8 cellular contexts compared by ENCODE assay signal in the genomic region with DNA sequence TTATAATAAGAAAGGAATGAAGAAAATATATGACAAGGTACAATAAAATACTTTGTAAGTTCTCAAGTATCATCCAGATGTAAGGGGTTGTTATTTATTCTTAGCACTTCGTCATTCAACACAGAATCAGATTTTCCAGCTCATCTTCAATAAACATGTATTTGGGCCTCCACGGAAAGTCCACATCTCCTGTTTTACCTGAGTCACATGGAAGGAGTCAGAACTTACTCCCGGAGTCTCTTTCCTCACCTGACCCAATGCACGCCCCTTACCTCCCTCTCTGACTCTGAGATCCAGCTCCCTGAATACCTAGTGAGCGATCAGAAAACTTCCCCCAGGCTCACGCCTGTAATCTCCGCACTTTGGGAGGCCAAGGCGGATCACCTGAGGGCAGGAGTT. TPM values are rescaled to one million over a fixed set of nuclear protein-coding genes. Genes with fewer than 3 reads are reported as not detected.
DNase-seq lines count a peak whose midpoint lies in the region; ATAC-seq lines count a peak whose summit lies in the region.

No MANE protein-coding gene starts in this region.

- no peaks in the 10 kb centered on the region for H3K27me3 ChIP-seq in ACC112 (ENCODE audit: insufficient read depth, low read length)
- H3K27me3 ChIP-seq in naive thymus-derived CD4-positive, alpha-beta T cell (ENCODE audit: control insufficient read depth in 2 of 2, insufficient read depth in 2 of 2, low read length in 2 of 2): no peaks in the 10 kb centered on the region

- peaks cover 11% of the 10 kb centered on the region for H3K79me2 ChIP-seq in ACC112 (ENCODE audit: control insufficient read depth, insufficient read depth, low read length, unreplicated experiment)

- H3K9me3 Mint-ChIP-seq in naive thymus-derived CD4-positive, alpha-beta T cell: peaks cover 0 to 2% (median 0%) of the 10 kb centered on the region in 11 donors

- CTCF ChIA-PET in naive thymus-derived CD4-positive, alpha-beta T cell (lab: Charles Lee): interaction anchor here (0.9 to 2.0 kb wide), 3 partner anchors 11 to 63 kb away, joined by 3 to 9 read pairs (median 3); no protein-coding TSS in a partner anchor

- peaks cover 17% of the 10 kb centered on the region for H3K4me1 ChIP-seq in ACC112 (ENCODE audit: control insufficient read depth, insufficient read depth, low read length, unreplicated experiment)
- H3K4me1 ChIP-seq in naive thymus-derived CD4-positive, alpha-beta T cell (ENCODE audit: control insufficient read depth in 2 of 2, insufficient read depth in 2 of 2, low read length in 2 of 2): peaks cover 39 to 50% of the 10 kb centered on the region in 2 donors

- H3K9me3 ChIP-seq in naive thymus-derived CD4-positive, alpha-beta T cell (ENCODE audit: control insufficient read depth in 2 of 3, low read length in 3 of 3): no peaks in the 10 kb centered on the region

- H3K4me3 ChIP-seq in ACC112 (ENCODE audit: low read depth, low read length): peak overlapping the region; percentile 79
- H3K4me3 ChIP-seq in Jurkat, Clone E6-1 (ENCODE audit: low read length): peak overlapping the region; percentile 88
- H3K4me3 ChIP-seq in naive thymus-derived CD4-positive, alpha-beta T cell (ENCODE audit: low read length): peak overlapping the region; percentile 68

- H3K27ac ChIP-seq in ACC112 (ENCODE audit: low read depth, low read length) (peak overlapping the region; percentile 92), caudate nucleus (ENCODE audit: low read depth, low read length) (peak overlapping the region; percentile 100)
- H3K27ac ChIP-seq in naive thymus-derived CD4-positive, alpha-beta T cell (ENCODE audit: low read depth, low read length): peak overlapping the region; percentile 97

- H3K4me3 Mint-ChIP-seq in naive thymus-derived CD4-positive, alpha-beta T cell: peak overlapping the region; percentile 86 to 99 (median 95)

- H3K27ac Mint-ChIP-seq in naive thymus-derived CD4-positive, alpha-beta T cell: peak overlapping the region; percentile 96 to 100 (median 99)

- H3K36me3 ChIP-seq in ACC112 (ENCODE audit: insufficient read depth, low read length): no peaks in the 10 kb centered on the region
- no peaks in the 10 kb centered on the region for H3K36me3 ChIP-seq in naive thymus-derived CD4-positive, alpha-beta T cell (ENCODE audit: control insufficient read depth in 2 of 3, insufficient read depth in 3 of 3, low read length in 3 of 3)

- intact Hi-C loops in naive thymus-derived CD4-positive, alpha-beta T cell (cut with micrococcal nuclease): loop anchor here (1.0 to 10.0 kb wide), 22 partner anchors 17 to 717 kb away; partner anchors contain the start of genes ADAR (in 2 of the 2), EFNA4 (in 2 of the 2), UBAP2L (in 2 of the 2) and ZBTB7B (in 2 of the 2)

- peaks cover 49 to 82% (median 64%) of the 10 kb centered on the region in 7 donors for H3K4me1 Mint-ChIP-seq in naive thymus-derived CD4-positive, alpha-beta T cell

- no peak for ATAC-seq in naive thymus-derived CD4-positive, alpha-beta T cell
- ATAC-seq in HG02642 (IDR thresholded peaks at IDR 0.05; ENCODE audit: poor library complexity, unreplicated experiment): no peak

- no peak for DNase-seq in Jurkat, Clone E6-1 (ENCODE audit: low read depth, low spot score)
- DNase-seq in caudate nucleus (lab: John Stamatoyannopoulos, UW) (no peak), GOT3 (lab: John Stamatoyannopoulos, UW) (no peak)
- no peak for DNase-seq in naive thymus-derived CD4-positive, alpha-beta T cell
- DNase-seq in activated CD8-positive, alpha-beta memory T cell treated with anti-CD3 and anti-CD28 coated beads, Interleukin-2, amount 50 U/mL, for 48 hours: no peak
- DNase-seq in activated CD4-positive, alpha-beta T cell treated with anti-CD3 and anti-CD28 coated beads, Interleukin-2, amount 50 U/mL, for 4 hours: no peak

- peak overlapping the region; percentile 66 for H2AFZ ChIP-seq in ACC112 (ENCODE audit: low read length, unreplicated experiment)

- H3K36me3 Mint-ChIP-seq in naive thymus-derived CD4-positive, alpha-beta T cell: peaks cover 0 to 8% (median 0%) of the 10 kb centered on the region in 5 donors

- POLR2A ChIA-PET in naive thymus-derived CD4-positive, alpha-beta T cell (lab: Charles Lee): interaction anchor here (0.6 to 4.1 kb wide), 7 partner anchors 9 to 332 kb away, joined by 3 to 93 read pairs (median 8); partner anchors contain the start of genes PBXIP1 and PYGO2

- no peaks in the 10 kb centered on the region for H3K27me3 Mint-ChIP-seq in naive thymus-derived CD4-positive, alpha-beta T cell

RNA-seq across cellular contexts. Expression of gene PMVK, which starts 1.5 kb away (rescaled TPM):
- 73.2 TPM for polyA plus RNA-seq in Jurkat, Clone E6-1 (2012; ENCODE audit: insufficient read depth, insufficient read length)
- 10 to 100 TPM; 11.3 to 35.1 (median 12.6) TPM for total RNA-seq in naive thymus-derived CD4-positive, alpha-beta T cell
- 10 to 100 TPM; 38.7 to 41.4 TPM for polyA plus RNA-seq in naive thymus-derived CD4-positive, alpha-beta T cell

RNA-seq across cellular contexts. Expression of gene PBXIP1, which starts 17.9 kb away (rescaled TPM):
- polyA plus RNA-seq in Jurkat, Clone E6-1 (2012; ENCODE audit: insufficient read depth, insufficient read length): 24.7 TPM
- 100 to 1,000 TPM; 107 to 390 (median 383) TPM for total RNA-seq in naive thymus-derived CD4-positive, alpha-beta T cell
- 100 to 1,000 TPM; 234 to 318 TPM for polyA plus RNA-seq in naive thymus-derived CD4-positive, alpha-beta T cell

RNA-seq across cellular contexts. Expression of gene PYGO2, which starts 23.6 kb away (rescaled TPM):
- 38.0 TPM for polyA plus RNA-seq in Jurkat, Clone E6-1 (2012; ENCODE audit: insufficient read depth, insufficient read length)
- total RNA-seq in naive thymus-derived CD4-positive, alpha-beta T cell: 10 to 100 TPM; 33.0 to 69.5 (median 46.2) TPM
- polyA plus RNA-seq in naive thymus-derived CD4-positive, alpha-beta T cell: 10 to 100 TPM; 33.0 to 64.0 TPM

RNA-seq across cellular contexts. Expression of gene SHC1, which starts 32.6 kb away (rescaled TPM):
- polyA plus RNA-seq in Jurkat, Clone E6-1 (2012; ENCODE audit: insufficient read depth, insufficient read length): 40.0 TPM
- 10 to 100 TPM; 71.0 to 76.9 (median 73.7) TPM for total RNA-seq in naive thymus-derived CD4-positive, alpha-beta T cell
- polyA plus RNA-seq in naive thymus-derived CD4-positive, alpha-beta T cell: 10 to 100 TPM; 29.6 to 38.3 TPM

RNA-seq across cellular contexts. Expression of gene CKS1B, which starts 36.5 kb away (rescaled TPM):
- 355 TPM for polyA plus RNA-seq in Jurkat, Clone E6-1 (2012; ENCODE audit: insufficient read depth, insufficient read length)
- 100 to 1,000 TPM in 1 of 5 experiments, 10 to 100 TPM in 3, 1 to 10 TPM in 1; 8.4 to 105 (median 10.2) TPM for total RNA-seq in naive thymus-derived CD4-positive, alpha-beta T cell
- polyA plus RNA-seq in naive thymus-derived CD4-positive, alpha-beta T cell: 10 to 100 TPM; 37.1 to 55.2 TPM
